In the genomic region with DNA sequence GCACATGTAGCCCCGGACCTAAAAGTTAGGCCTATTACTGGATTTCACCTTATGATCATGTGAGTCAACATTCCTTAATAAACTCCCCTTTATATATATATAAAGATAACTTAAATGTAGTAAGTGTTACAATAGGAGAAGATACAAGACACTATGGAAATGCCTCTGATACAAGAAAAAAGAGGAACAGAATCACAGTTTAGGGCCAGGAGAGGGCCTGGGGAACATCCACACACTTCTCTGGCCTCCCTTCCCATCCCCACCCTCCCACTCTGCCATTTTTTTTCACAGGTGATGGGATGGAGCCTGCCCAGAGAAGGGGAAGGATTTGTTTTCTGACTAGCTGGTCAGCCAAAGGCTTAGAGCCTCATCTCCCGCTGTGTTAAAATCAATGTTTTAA, we compare ENCODE assay signal across 1 cellular context.
TF ChIP-seq lines count a peak whose summit lies in the region.

No MANE protein-coding gene starts in this region.

TF ChIP-seq in K562, 482 proteins besides CTCF, POLR2A, EP300 and RAD21 (continued from another document):
- TF ChIP-seq FUS (optimal IDR thresholded peaks at IDR 0.05; ENCODE audit: low read depth, low read length), result no peak
